In genomic region chr3:84904819-84905555, GRCh38 we compare ENCODE assay signal across 2 cellular contexts.
TF ChIP-seq lines count a peak whose summit lies in the region.

No MANE protein-coding gene starts in this region.

TF ChIP-seq in GM23338, 12 proteins besides CTCF, POLR2A, EP300 and RAD21:
- TF ChIP-seq ZNF462 (CRISPR knock-in tag; IDR thresholded peaks at IDR 0.05) (no peak), JUNB (IDR thresholded peaks at IDR 0.05; ENCODE audit: unreplicated experiment) (no peak), EZH2phosphoT487 (IDR thresholded peaks at IDR 0.05; ENCODE audit: unreplicated experiment) (no peak), ETS1 (IDR thresholded peaks at IDR 0.05) (no peak), POLR2AphosphoS5 (IDR thresholded peaks at IDR 0.05; ENCODE audit: low read depth) (no peak), EZH2 (IDR thresholded peaks at IDR 0.05; ENCODE audit: low read depth, unreplicated experiment) (no peak)

TF ChIP-seq in WTC11, 78 proteins besides CTCF, POLR2A, EP300 and RAD21:
- no peak for TF ChIP-seq PREB (CRISPR knock-in tag; IDR thresholded peaks at IDR 0.05; ENCODE audit: borderline replicate concordance)
- no peak for TF ChIP-seq FOXP1 (CRISPR knock-in tag; IDR thresholded peaks at IDR 0.05; ENCODE audit: borderline replicate concordance)
- TF ChIP-seq TEAD1 (CRISPR knock-in tag; IDR thresholded peaks at IDR 0.05): no peak
- no peak for TF ChIP-seq ERG (CRISPR knock-in tag; IDR thresholded peaks at IDR 0.05)
- no peak for TF ChIP-seq IRF2 (CRISPR knock-in tag; IDR thresholded peaks at IDR 0.05; ENCODE audit: borderline replicate concordance, low read depth)
- TF ChIP-seq GTF2I (CRISPR knock-in tag; conservative IDR thresholded peaks at IDR 0.05): no peak
- TF ChIP-seq ZNF121 (CRISPR knock-in tag; IDR thresholded peaks at IDR 0.05): no peak
- no peak for TF ChIP-seq EMX1 (CRISPR knock-in tag; IDR thresholded peaks at IDR 0.05)
- TF ChIP-seq E2F4 (CRISPR knock-in tag; IDR thresholded peaks at IDR 0.05; ENCODE audit: borderline replicate concordance, low read depth): no peak
- TF ChIP-seq NFATC4 (CRISPR knock-in tag; IDR thresholded peaks at IDR 0.05): no peak
- TF ChIP-seq TP53 (CRISPR knock-in tag; IDR thresholded peaks at IDR 0.05): no peak
- no peak for TF ChIP-seq SOX15 (CRISPR knock-in tag; IDR thresholded peaks at IDR 0.05)
- no peak for TF ChIP-seq JAZF1 (CRISPR knock-in tag; IDR thresholded peaks at IDR 0.05)
- no peak for TF ChIP-seq ETV6 (CRISPR knock-in tag; IDR thresholded peaks at IDR 0.05)
